ENCODE assay signal across 20 cellular contexts in genomic region chr10:3136336-3136735, GRCh38. TPM values are rescaled to one million over a fixed set of nuclear protein-coding genes. Genes with fewer than 3 reads are reported as not detected.
DNase-seq lines count a peak whose midpoint lies in the region; ATAC-seq, FAIRE-seq and TF ChIP-seq lines count a peak whose summit lies in the region.
"Had no signal": no experiment of that assay in that cellular context is flagged by ENCODE, and none has a peak within 500 bp of the region (broad histone marks: within the 10 kb centered on the region; RNA-seq: fewer than 3 reads in every experiment).

No MANE protein-coding gene starts in this region.

- no peaks in the 10 kb centered on the region for H3K4me1 Mint-ChIP-seq in CD4-positive, alpha-beta T cell (ENCODE audit: low read depth)
- no peaks in the 10 kb centered on the region for H3K4me1 Mint-ChIP-seq in neural progenitor cell
- H3K4me1 Mint-ChIP-seq: activated T-helper 17 cell treated with anti-CD3 and anti-CD28 coated beads, Interleukin-2, amount 50 U/mL, for 72 hours had no signal

- no peaks in the 10 kb centered on the region for H3K9me3 ChIP-seq in skeletal muscle satellite cell (replicated peaks; ENCODE audit: low read length)
- H3K9me3 ChIP-seq in CD4-positive, alpha-beta T cell (ENCODE audit: control insufficient read depth, low read length): no peaks in the 10 kb centered on the region
- H3K9me3 ChIP-seq in neural progenitor cell (ENCODE audit: low read depth): no peaks in the 10 kb centered on the region
- H3K9me3 ChIP-seq: BLaER1 treated with 17β-estradiol and CSF1 and Interleukin-3, amounts not matched to agents 10 nM and 100 nM had no signal

- H3K4me1 ChIP-seq in skeletal muscle satellite cell (ENCODE audit: control insufficient read depth, insufficient read depth, low read length) (peaks cover 40% of the 10 kb centered on the region), neural progenitor cell (no peaks in the 10 kb centered on the region)
- H3K4me1 ChIP-seq: parathyroid adenoma had no signal

- H3K9me3 Mint-ChIP-seq in CD4-positive, alpha-beta T cell: no peaks in the 10 kb centered on the region
- no peaks in the 10 kb centered on the region for H3K9me3 Mint-ChIP-seq in neural progenitor cell
- H3K9me3 Mint-ChIP-seq: activated T-helper 17 cell treated with anti-CD3 and anti-CD28 coated beads, Interleukin-2, amount 50 U/mL, for 72 hours had no signal

- POLR2A ChIA-PET in RWPE1 (lab: Yijun Ruan, JAX; ENCODE audit: low non-redundant PET): no interaction called here
- POLR2A ChIA-PET in CD4-positive, alpha-beta T cell (lab: Charles Lee): no interaction called here

- H3K27ac ChIP-seq in RWPE1 (peak overlapping the region; percentile 74), neural progenitor cell (no peak overlapping the region)
- no peak overlapping the region for H3K27ac ChIP-seq in CD4-positive, alpha-beta T cell (ENCODE audit: low read depth, low read length)
- H3K27ac ChIP-seq: BLaER1 treated with 17β-estradiol and CSF1 and Interleukin-3, amounts not matched to agents 10 nM and 100 nM; brain microvascular endothelial cell; parathyroid adenoma had no signal

- no peaks in the 10 kb centered on the region for H3K27me3 Mint-ChIP-seq in CD4-positive, alpha-beta T cell
- no peaks in the 10 kb centered on the region for H3K27me3 Mint-ChIP-seq in neural progenitor cell (ENCODE audit: insufficient read depth, low read depth)
- H3K27me3 Mint-ChIP-seq: activated T-helper 17 cell treated with anti-CD3 and anti-CD28 coated beads, Interleukin-2, amount 50 U/mL, for 72 hours had no signal

- H4K20me1 ChIP-seq in neural progenitor cell (ENCODE audit: low read depth): no peaks in the 10 kb centered on the region

- DNase-seq in RWPE1 (ENCODE audit: low spot score): no peak
- DNase-seq in epithelial cell of esophagus (ENCODE audit: low read depth): peak; percentile 64
- no peak for DNase-seq in NCI-H345 (lab: John Stamatoyannopoulos, UW)
- no peak for DNase-seq in CD4-positive, alpha-beta T cell
- DNase-seq in neural progenitor cell (ENCODE audit: low spot score): no peak
- DNase-seq: activated CD4-positive, alpha-beta T cell treated with anti-CD3 and anti-CD28 coated beads, Interleukin-2, amount 50 U/mL, for 48 hours; brain microvascular endothelial cell; DND-41; NCI-H2107; SHP77 treated with DMSO at 0.1 percent for 48 hours; stimulated activated CD4-positive, alpha-beta T cell treated with anti-CD3 and anti-CD28 coated beads, Interleukin-2, amount 100 ng/mL, for 24 hours; stimulated activated CD8-positive, alpha-beta memory T cell treated with anti-CD3 and anti-CD28 coated beads, Interleukin-4, amount 100 ng/mL, for 48 hours had no signal

- CTCF ChIA-PET in RWPE1 (lab: Yijun Ruan, JAX): no interaction called here
- CTCF ChIA-PET in CD4-positive, alpha-beta T cell (lab: Charles Lee): no interaction called here

- H3F3A ChIP-seq in neural progenitor cell (ENCODE audit: low read depth): no peaks in the 10 kb centered on the region

- H2AFZ ChIP-seq in neural progenitor cell (replicated peaks): no peak overlapping the region
- H2AFZ ChIP-seq: parathyroid adenoma had no signal

- H3K36me3 Mint-ChIP-seq in CD4-positive, alpha-beta T cell (ENCODE audit: low read depth): peaks cover 93% of the 10 kb centered on the region
- peaks cover 38% of the 10 kb centered on the region for H3K36me3 Mint-ChIP-seq in neural progenitor cell

- no peak for TF ChIP-seq CTCF in RWPE1 (conservative IDR thresholded peaks at IDR 0.05; ENCODE audit: low read depth)
- TF ChIP-seq CTCF in epithelial cell of esophagus (IDR thresholded peaks at IDR 0.05; ENCODE audit: insufficient read depth, low read depth, low read length, missing control alignments): no peak
- no peak for TF ChIP-seq CTCF in CD4-positive, alpha-beta T cell (IDR thresholded peaks at IDR 0.05)
- TF ChIP-seq CTCF in neural progenitor cell (IDR thresholded peaks at IDR 0.05): no peak

- H3K79me2 ChIP-seq in neural progenitor cell (ENCODE audit: low read depth): no peaks in the 10 kb centered on the region
- H3K79me2 ChIP-seq: parathyroid adenoma had no signal

- no peaks in the 10 kb centered on the region for H3K27me3 ChIP-seq in skeletal muscle satellite cell (ENCODE audit: control insufficient read depth, insufficient read depth, low read length)
- H3K27me3 ChIP-seq in CD4-positive, alpha-beta T cell (ENCODE audit: control insufficient read depth, insufficient read depth, low read length): no peaks in the 10 kb centered on the region
- no peaks in the 10 kb centered on the region for H3K27me3 ChIP-seq in neural progenitor cell
- H3K27me3 ChIP-seq: BLaER1 treated with 17β-estradiol and CSF1 and Interleukin-3, amounts not matched to agents 10 nM and 100 nM; brain microvascular endothelial cell had no signal

- H3K4me3 ChIP-seq in epithelial cell of esophagus (ENCODE audit: low read length) (no peak overlapping the region), skeletal muscle satellite cell (ENCODE audit: low read length) (no peak overlapping the region), neural progenitor cell (no peak overlapping the region)
- H3K4me3 ChIP-seq: BLaER1 treated with 17β-estradiol and CSF1 and Interleukin-3, amounts not matched to agents 10 nM and 100 nM had no signal

- H3K36me3 ChIP-seq in skeletal muscle satellite cell (ENCODE audit: insufficient read depth, low read length) (peaks cover 94% of the 10 kb centered on the region), neural progenitor cell (no peaks in the 10 kb centered on the region)

- no peak overlapping the region for H3K27ac Mint-ChIP-seq in CD4-positive, alpha-beta T cell
- H3K27ac Mint-ChIP-seq in neural progenitor cell: no peak overlapping the region
- H3K27ac Mint-ChIP-seq: activated T-helper 17 cell treated with anti-CD3 and anti-CD28 coated beads, Interleukin-2, amount 50 U/mL, for 72 hours had no signal

- H3K9ac ChIP-seq in skeletal muscle satellite cell (ENCODE audit: low read depth, low read length): peak overlapping the region; percentile 42
- no peak overlapping the region for H3K9ac ChIP-seq in neural progenitor cell
- H3K9ac ChIP-seq: BLaER1 treated with 17β-estradiol and CSF1 and Interleukin-3, amounts not matched to agents 10 nM and 100 nM; parathyroid adenoma had no signal

- no peak overlapping the region for H3K4me3 Mint-ChIP-seq in CD4-positive, alpha-beta T cell
- H3K4me3 Mint-ChIP-seq in neural progenitor cell: no peak overlapping the region
- H3K4me3 Mint-ChIP-seq: activated T-helper 17 cell treated with anti-CD3 and anti-CD28 coated beads, Interleukin-2, amount 50 U/mL, for 72 hours had no signal

- intact Hi-C loops in CD4-positive, alpha-beta T cell (cut with DNase I, micrococcal nuclease): no loop called here

- ATAC-seq in HG02610 (IDR thresholded peaks at IDR 0.05; ENCODE audit: unreplicated experiment): no peak
- no peak for ATAC-seq in CD4-positive, alpha-beta T cell (ENCODE audit: poor library complexity)
- ATAC-seq: activated T-helper 17 cell treated with anti-CD3 and anti-CD28 coated beads, Interleukin-2, amount 50 U/mL, for 72 hours had no signal

- H3K4me2 ChIP-seq in skeletal muscle satellite cell (ENCODE audit: low read length) (peak overlapping the region; percentile 60), neural progenitor cell (no peak overlapping the region)
- H3K4me2 ChIP-seq: BLaER1 treated with 17β-estradiol and CSF1 and Interleukin-3, amounts not matched to agents 10 nM and 100 nM had no signal

- FAIRE-seq in islet of Langerhans (lab: Jason Lieb, UNC): peak; percentile 66
- FAIRE-seq: endometrium, urothelium cell line had no signal

RNA-seq across cellular contexts. Expression of gene PITRM1, which starts 36.2 kb away (rescaled TPM):
- 102 and 109 TPM in 2 replicates for total RNA-seq in skeletal muscle satellite cell (2012; rRNA removed)
- total RNA-seq in CD4-positive, alpha-beta T cell: 10 to 100 TPM; 76.7 to 77.8 TPM
- total RNA-seq in neural progenitor cell (ENCODE audit: low replicate concordance): 27.2 and 38.0 TPM in 2 replicates
